In the genomic region with DNA sequence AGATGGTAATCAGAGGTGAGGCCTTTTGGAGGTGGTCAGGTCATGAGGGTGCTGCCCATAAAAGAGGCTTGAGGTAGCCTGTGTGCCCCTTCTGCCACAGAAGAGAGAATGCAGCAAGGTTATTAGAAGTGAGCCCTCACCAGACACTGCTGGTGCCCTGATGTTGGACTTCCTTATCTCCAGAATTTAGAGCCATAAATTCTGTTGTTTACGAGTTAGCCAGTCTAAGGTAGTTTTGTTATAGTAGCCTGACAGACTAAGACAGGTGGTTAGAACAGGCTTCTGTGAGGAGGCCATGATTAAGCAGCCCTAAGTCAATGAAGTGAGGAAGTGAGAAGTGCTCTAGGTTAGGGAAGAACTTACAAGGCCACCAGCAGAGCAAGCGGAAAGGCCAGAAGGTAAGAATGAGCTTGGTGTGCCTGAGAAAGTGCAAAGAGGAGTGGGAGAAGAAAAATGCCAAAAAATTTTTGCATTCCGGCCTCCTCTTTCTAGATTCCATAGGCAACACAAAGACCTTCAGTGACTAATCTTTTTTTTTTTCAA, we compare ENCODE assay signal across 26 cellular contexts. TPM values are rescaled to one million over a fixed set of nuclear protein-coding genes. Genes with fewer than 3 reads are reported as not detected.
DNase-seq lines count a peak whose midpoint lies in the region; TF ChIP-seq lines count a peak whose summit lies in the region.
"Had no signal": no experiment of that assay in that cellular context is flagged by ENCODE, and none has a peak within 500 bp of the region (broad histone marks: within the 10 kb centered on the region; RNA-seq: fewer than 3 reads in every experiment).

No MANE protein-coding gene starts in this region.

- H3K27ac ChIP-seq in hepatocyte (peak overlapping the region; percentile 43), osteoblast (ENCODE audit: low read depth, low read length) (no peak overlapping the region), RWPE1 (no peak overlapping the region)
- H3K27ac ChIP-seq: BLaER1, HL-60, Peyer's patch, SK-N-MC had no signal

- peaks cover 19% of the 10 kb centered on the region for H3K9me3 Mint-ChIP-seq in Caco-2 (ENCODE audit: unreplicated experiment)

- peak in 1 of 2 experiments; percentile 20 for DNase-seq in Caco-2
- peak; percentile 22 for DNase-seq in MV-4-11 (lab: John Stamatoyannopoulos, UW)
- peak; percentile 8 for DNase-seq in hepatocyte (ENCODE audit: low spot score)
- DNase-seq in osteoblast (ENCODE audit: insufficient read length, low spot score, missing footprints): peak; percentile 23
- DNase-seq in AG08395 (ENCODE audit: low spot score): no peak
- no peak for DNase-seq in T-helper 9 cell
- no peak for DNase-seq in RWPE1 (ENCODE audit: low spot score)
- DNase-seq in anterior cingulate cortex (lab: John Stamatoyannopoulos, UW): no peak
- DNase-seq: 8988T; ACHN; CD4-positive, alpha-beta T cell; DMS53; NCI-H1048; NCI-H1417; NCI-H1694; NCI-H2081; NCI-H2227 treated with DMSO at 0.1 percent for 48 hours; NCI-H526 treated with DMSO at 0.1 percent for 48 hours; OCI-M1; Peyer's patch; SIG-M5; SW 1271 had no signal

- H3K4me3 Mint-ChIP-seq in Caco-2 (ENCODE audit: unreplicated experiment): peak overlapping the region; percentile 14
- H3K4me3 Mint-ChIP-seq: CD4-positive, alpha-beta T cell; IgD-negative memory B cell had no signal

- H3K36me3 ChIP-seq in Caco-2 (ENCODE audit: control insufficient read depth, insufficient read depth, low read length): no peaks in the 10 kb centered on the region
- H3K36me3 ChIP-seq in hepatocyte (replicated peaks; ENCODE audit: insufficient read depth, low read depth): no peaks in the 10 kb centered on the region
- H3K36me3 ChIP-seq in osteoblast (ENCODE audit: insufficient read depth, low read length): no peaks in the 10 kb centered on the region
- H3K36me3 ChIP-seq: BLaER1, Peyer's patch had no signal

- POLR2A ChIA-PET in Caco-2 (lab: Charles Lee) (no interaction called here), RWPE1 (lab: Yijun Ruan, JAX; ENCODE audit: low non-redundant PET) (no interaction called here)

- H3K36me3 Mint-ChIP-seq in Caco-2 (ENCODE audit: insufficient read depth, unreplicated experiment): peaks cover 6% of the 10 kb centered on the region

- BruUV-seq in Caco-2 (replicated peaks; lab: Mats Ljungman, UMichigan): no TSS peak

- no peaks in the 10 kb centered on the region for H3K9me2 ChIP-seq in hepatocyte (replicated peaks; ENCODE audit: insufficient read depth)

- H3K4me2 ChIP-seq in hepatocyte (no peak overlapping the region), osteoblast (ENCODE audit: insufficient read depth, low read length) (no peak overlapping the region)
- H3K4me2 ChIP-seq: BLaER1 had no signal

- H3K9me3 ChIP-seq in Caco-2 (peaks cover 18% of the 10 kb centered on the region), hepatocyte (ENCODE audit: low read depth) (no peaks in the 10 kb centered on the region), osteoblast (ENCODE audit: low read depth, low read length) (no peaks in the 10 kb centered on the region)

- H3K27me3 ChIP-seq in Caco-2 (replicated peaks; ENCODE audit: control insufficient read depth, insufficient read depth, low read length): no peaks in the 10 kb centered on the region
- no peaks in the 10 kb centered on the region for H3K27me3 ChIP-seq in hepatocyte
- peaks cover 5% of the 10 kb centered on the region for H3K27me3 ChIP-seq in osteoblast (ENCODE audit: insufficient read depth, low read length)
- H3K27me3 ChIP-seq: BLaER1, Peyer's patch had no signal

- no peak overlapping the region for H2AFZ ChIP-seq in hepatocyte
- no peak overlapping the region for H2AFZ ChIP-seq in osteoblast (ENCODE audit: low read length)

- H3K27me3 Mint-ChIP-seq in Caco-2 (ENCODE audit: insufficient read depth, unreplicated experiment): no peaks in the 10 kb centered on the region
- H3K27me3 Mint-ChIP-seq: CD4-positive, alpha-beta T cell; IgD-negative memory B cell had no signal

- intact Hi-C loops in Caco-2 (cut with micrococcal nuclease; ENCODE audit: unreplicated experiment): loop anchor here (5.0 kb wide), 1 partner anchor 44 kb away; a partner anchor contains a TSS

- H4K20me1 ChIP-seq in hepatocyte (ENCODE audit: insufficient read depth, poor library complexity, severe bottlenecking) (no peaks in the 10 kb centered on the region), osteoblast (ENCODE audit: insufficient read depth, low read length) (peaks cover 2% of the 10 kb centered on the region)
- H4K20me1 ChIP-seq: BLaER1 had no signal

- H3K79me2 ChIP-seq in hepatocyte (no peaks in the 10 kb centered on the region), osteoblast (ENCODE audit: insufficient read depth, low read length) (no peaks in the 10 kb centered on the region)

- 81% methylated on average over 3 of the region's 3 CpGs for WGBS in hepatocyte (ENCODE audit: low lambda C conversion rate, missing lambda C conversion rate)

- TF ChIP-seq CTCF in Caco-2 (IDR thresholded peaks at IDR 0.05; ENCODE audit: insufficient read depth in 1 of 2, low read depth in 1 of 2, low read length in 1 of 2, severe bottlenecking in 1 of 2, unreplicated experiment in 1 of 2): no peak
- no peak for TF ChIP-seq CTCF in hepatocyte (IDR thresholded peaks at IDR 0.05; ENCODE audit: poor library complexity)
- TF ChIP-seq CTCF in osteoblast (IDR thresholded peaks at IDR 0.05; ENCODE audit: extremely low read depth, low read depth, low read length): no peak
- no peak for TF ChIP-seq CTCF in RWPE1 (conservative IDR thresholded peaks at IDR 0.05; ENCODE audit: low read depth)

- CTCF ChIA-PET in Caco-2 (lab: Charles Lee): no interaction called here
- CTCF ChIA-PET in RWPE1 (lab: Yijun Ruan, JAX): no interaction called here

- H3K4me3 ChIP-seq in Caco-2 (ENCODE audit: low read depth, low read length): no peak overlapping the region
- no peak overlapping the region for H3K4me3 ChIP-seq in hepatocyte
- no peak overlapping the region for H3K4me3 ChIP-seq in osteoblast (ENCODE audit: insufficient read depth, low read length)
- H3K4me3 ChIP-seq: BLaER1, Peyer's patch, SK-N-MC had no signal

- peaks cover 38% of the 10 kb centered on the region for H3K4me1 ChIP-seq in Caco-2
- no peaks in the 10 kb centered on the region for H3K4me1 ChIP-seq in hepatocyte (ENCODE audit: insufficient read depth)
- H3K4me1 ChIP-seq in osteoblast (ENCODE audit: insufficient read depth, low read length): no peaks in the 10 kb centered on the region
- H3K4me1 ChIP-seq: BLaER1, Peyer's patch had no signal

- peak overlapping the region; percentile 46 for H3K27ac Mint-ChIP-seq in Caco-2 (ENCODE audit: unreplicated experiment)
- H3K27ac Mint-ChIP-seq: CD4-positive, alpha-beta T cell; IgD-negative memory B cell had no signal

- H3K4me1 Mint-ChIP-seq in Caco-2 (ENCODE audit: low read depth, unreplicated experiment): peaks cover 25% of the 10 kb centered on the region
- H3K4me1 Mint-ChIP-seq: IgD-negative memory B cell had no signal

RNA-seq across cellular contexts. Expression of a gene that starts 44.2 kb away (rescaled TPM):
- total RNA-seq in Caco-2 (2022) (162 and 165 TPM in 2 replicates), hepatocyte (213 and 253 TPM in 2 replicates), osteoblast (216 and 247 TPM in 2 replicates)
- 97.1 and 101 TPM in 2 replicates for polyA plus RNA-seq in hepatocyte

Comparison
In these comparisons a context has a peak if more than half of its experiments do, and no peak if none do; other contexts are left out.
1. DNase-seq: peak in MV-4-11 (single experiment), hepatocyte (single experiment) and osteoblast (single experiment); none in AG08395 (single experiment), T-helper 9 cell (single experiment), RWPE1 (single experiment) and anterior cingulate cortex (0 of 58).